ENCODE assay signal across 8 cellular contexts in genomic region chr4:70734971-70735370, GRCh38. TPM values are rescaled to one million over a fixed set of nuclear protein-coding genes. Genes with fewer than 3 reads are reported as not detected.
DNase-seq lines count a peak whose midpoint lies in the region; ATAC-seq and TF ChIP-seq lines count a peak whose summit lies in the region.

No MANE protein-coding gene starts in this region.

- no peaks in the 10 kb centered on the region for H3K9me3 ChIP-seq in upper lobe of left lung

- ATAC-seq in HG02970 (IDR thresholded peaks at IDR 0.05; ENCODE audit: low FRiP score, unreplicated experiment) (peak; percentile 14), left lobe of liver (peak; percentile 53), upper lobe of left lung (ENCODE audit: low FRiP score in 2 of 2) (peak in 1 of 2 donors; percentile 26), GM18870 (IDR thresholded peaks at IDR 0.05; ENCODE audit: unreplicated experiment) (no peak)

- peak overlapping the region; percentile 66 to 84 (median 78) for H3K27ac ChIP-seq in upper lobe of left lung

- H3K4me1 ChIP-seq in upper lobe of left lung, result peaks cover 28 to 37% (median 29%) of the 10 kb centered on the region in 4 donors

- H3K36me3 Mint-ChIP-seq in activated naive CD8-positive, alpha-beta T cell, result no peaks in the 10 kb centered on the region

- peaks cover 47% of the 10 kb centered on the region for H3K4me1 Mint-ChIP-seq in activated naive CD8-positive, alpha-beta T cell (ENCODE audit: low read depth)

- POLR2A ChIA-PET in BJ (lab: Charles Lee), result interaction anchor here (0.8 kb wide), 1 partner anchor 11 kb away, joined by 3 read pairs; no protein-coding TSS in a partner anchor

- H3K27ac Mint-ChIP-seq in activated naive CD8-positive, alpha-beta T cell, result peak overlapping the region; percentile 85

- no peak for TF ChIP-seq POLR2A in upper lobe of left lung (IDR thresholded peaks at IDR 0.05)

- no peak for TF ChIP-seq EP300 in upper lobe of left lung (IDR thresholded peaks at IDR 0.05)

- 9 to 10% methylated on average over 3 of the region's 3 CpGs for WGBS in upper lobe of left lung, 2 donors

- no peaks in the 10 kb centered on the region for H3K27me3 Mint-ChIP-seq in activated naive CD8-positive, alpha-beta T cell

- H3K27me3 ChIP-seq in BJ (ENCODE audit: control insufficient read depth, insufficient read depth, low read length), result no peaks in the 10 kb centered on the region
- no peaks in the 10 kb centered on the region for H3K27me3 ChIP-seq in upper lobe of left lung

- H3K36me3 ChIP-seq in BJ (ENCODE audit: control insufficient read depth, insufficient read depth, low read length) (no peaks in the 10 kb centered on the region), upper lobe of left lung (no peaks in the 10 kb centered on the region)

- no peak for TF ChIP-seq CTCF in BJ (IDR thresholded peaks at IDR 0.05; ENCODE audit: insufficient read depth, low read depth, low read length)
- TF ChIP-seq CTCF in upper lobe of left lung (IDR thresholded peaks at IDR 0.05), result no peak

- H3K9me3 Mint-ChIP-seq in activated naive CD8-positive, alpha-beta T cell (ENCODE audit: low read depth), result no peaks in the 10 kb centered on the region

- DNase-seq in BJ (ENCODE audit: low read depth) (no peak), left lobe of liver (ENCODE audit: low spot score) (no peak), upper lobe of left lung (no peak), MV-4-11 (lab: John Stamatoyannopoulos, UW) (no peak), GDM1 (lab: John Stamatoyannopoulos, UW) (no peak)

- H3K4me3 ChIP-seq in BJ (ENCODE audit: low read depth, low read length) (peak overlapping the region; percentile 31), upper lobe of left lung (peak overlapping the region in 3 of 4 donors; percentile 28 to 44 (median 44))

- CTCF ChIA-PET in BJ (lab: Yijun Ruan, JAX), result interaction anchor here (0.9 to 1.7 kb wide), 4 partner anchors 9 to 68 kb away, joined by 3 to 5 read pairs (median 4); no protein-coding TSS in a partner anchor

- peak overlapping the region; percentile 86 for H3K4me3 Mint-ChIP-seq in activated naive CD8-positive, alpha-beta T cell

RNA-seq across cellular contexts. Expression of gene RUFY3, which starts 13.2 kb away (rescaled TPM):
- polyA plus RNA-seq in BJ (2011; rRNA removed), result 22.8 and 32.6 TPM in 2 replicates
- 13.4 and 14.5 TPM in 2 replicates for polyA minus RNA-seq in BJ (2011; rRNA and poly(A)+ RNA removed)
- total RNA-seq in left lobe of liver, result 30.1 TPM
- total RNA-seq in upper lobe of left lung, result 100 to 1,000 TPM in 2 of 6 donors, 10 to 100 TPM in 4; 65.1 to 161 (median 80.8) TPM

RNA-seq across cellular contexts. Expression of gene UTP3, which starts 46.6 kb away (rescaled TPM):
- 10.4 and 16.8 TPM in 2 replicates for polyA plus RNA-seq in BJ (2011; rRNA removed)
- 3.9 and 5.5 TPM in 2 replicates for polyA minus RNA-seq in BJ (2011; rRNA and poly(A)+ RNA removed)
- 11.5 TPM for total RNA-seq in left lobe of liver
- total RNA-seq in upper lobe of left lung, result 10 to 100 TPM; 18.9 to 33.4 (median 27.9) TPM
